Comparison of ENCODE assay signal across 18 cellular contexts in the genomic region with DNA sequence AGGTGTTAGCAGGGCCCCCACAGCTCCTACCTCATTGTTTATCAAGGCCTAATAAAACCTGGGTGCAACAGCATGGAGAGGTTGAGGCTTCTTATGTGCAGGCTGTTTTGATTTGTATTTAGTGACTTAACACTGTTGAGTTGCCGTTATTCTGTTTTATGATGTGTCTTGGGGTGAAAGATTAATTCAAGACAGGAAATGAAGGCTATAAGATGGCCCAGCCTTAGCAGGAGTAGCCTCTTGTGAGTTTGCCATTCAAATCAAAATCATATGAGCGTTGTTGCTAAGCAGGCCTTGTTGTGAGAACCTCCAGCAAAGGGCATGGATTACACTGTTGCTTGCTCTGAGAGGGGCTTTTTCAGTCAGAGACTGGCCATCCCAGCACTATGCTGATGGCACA. TPM values are rescaled to one million over a fixed set of nuclear protein-coding genes. Genes with fewer than 3 reads are reported as not detected.
DNase-seq lines count a peak whose midpoint lies in the region; ATAC-seq, FAIRE-seq and TF ChIP-seq lines count a peak whose summit lies in the region.
"Had no signal": no experiment of that assay in that cellular context is flagged by ENCODE, and none has a peak within 500 bp of the region (broad histone marks: within the 10 kb centered on the region; RNA-seq: fewer than 3 reads in every experiment).

No MANE protein-coding gene starts in this region.

- CTCF ChIA-PET in activated CD4-positive, alpha-beta T cell treated with anti-CD3 and anti-CD28 coated beads, Interleukin-2, amount 10 ng/mL, durations not matched to agents 7 days and 5 days (lab: Charles Lee), result interaction anchor here (0.8 to 7.7 kb wide), 7 partner anchors 8 to 58 kb away, joined by 3 to 48 read pairs (median 10); no protein-coding TSS in a partner anchor
- CTCF ChIA-PET in OCI-LY7 (lab: Charles Lee; ENCODE audit: unreplicated experiment), result interaction anchor here (0.6 kb wide), 1 partner anchor 83 kb away, joined by 3 read pairs; no protein-coding TSS in a partner anchor

- POLR2A ChIA-PET in activated CD4-positive, alpha-beta T cell treated with anti-CD3 and anti-CD28 coated beads, Interleukin-2, amount 10 ng/mL, durations not matched to agents 7 days and 5 days (lab: Charles Lee), result interaction anchor here (0.6 kb wide), 1 partner anchor 84 kb away, joined by 3 read pairs; no protein-coding TSS in a partner anchor
- POLR2A ChIA-PET in OCI-LY7 (lab: Charles Lee), result no interaction called here

- TF ChIP-seq CTCF in left lung (IDR thresholded peaks at IDR 0.05) (no peak), transverse colon (IDR thresholded peaks at IDR 0.05) (no peak), OCI-LY7 (conservative IDR thresholded peaks at IDR 0.05; ENCODE audit: low read length) (no peak), D721Med (IDR thresholded peaks at IDR 0.05; ENCODE audit: insufficient read depth, missing control alignments) (no peak), GM13977 (IDR thresholded peaks at IDR 0.05; ENCODE audit: extremely low read depth, insufficient read depth, missing control alignments) (no peak)

- no peak for ATAC-seq in activated T-helper 17 cell treated with anti-CD3 and anti-CD28 coated beads, Interleukin-2, amount 50 U/mL, for 72 hours (replicated peaks)
- no peak for ATAC-seq in left lung
- ATAC-seq: A549; CD8-positive, alpha-beta T cell; SK-N-SH treated with all-trans-retinoic acid at 6 μM for 48 hours had no signal

- no peak overlapping the region for H2AFZ ChIP-seq in OCI-LY7 (ENCODE audit: low read length)

- H3K9me2 ChIP-seq in OCI-LY7 (ENCODE audit: insufficient read depth, low read length), result no peaks in the 10 kb centered on the region

- H3K36me3 ChIP-seq in left lung, result no peaks in the 10 kb centered on the region
- H3K36me3 ChIP-seq in transverse colon, result no peaks in the 10 kb centered on the region
- H3K36me3 ChIP-seq in OCI-LY7 (ENCODE audit: insufficient read depth, low read length), result no peaks in the 10 kb centered on the region

- no TSS peak for BruUV-seq in OCI-LY7 (replicated peaks; lab: Mats Ljungman, UMichigan)

- no peak for TF ChIP-seq POLR2A in transverse colon (IDR thresholded peaks at IDR 0.05)

- H3K9me3 ChIP-seq in left lung, result no peaks in the 10 kb centered on the region
- no peaks in the 10 kb centered on the region for H3K9me3 ChIP-seq in transverse colon
- H3K9me3 ChIP-seq in OCI-LY7 (ENCODE audit: low read length), result no peaks in the 10 kb centered on the region
- H3K9me3 ChIP-seq: A549 had no signal

- 59% methylated on average over 2 of the region's 2 CpGs; no CpG with 5 or more reads in 1 of the 2 donors for WGBS in transverse colon (ENCODE audit: low coverage in 1 of 2), 2 donors

- H3K79me2 ChIP-seq in OCI-LY7 (ENCODE audit: insufficient read depth, low read depth, low read length), result no peaks in the 10 kb centered on the region

- no peaks in the 10 kb centered on the region for H3K27me3 Mint-ChIP-seq in activated CD4-positive, alpha-beta T cell treated with anti-CD3 and anti-CD28 coated beads, Interleukin-2, amount 10 ng/mL, durations not matched to agents 7 days and 5 days
- H3K27me3 Mint-ChIP-seq in activated T-helper 17 cell treated with anti-CD3 and anti-CD28 coated beads, Interleukin-2, amount 50 U/mL, for 72 hours, result no peaks in the 10 kb centered on the region
- H3K27me3 Mint-ChIP-seq: activated naive CD4-positive, alpha-beta T cell treated with anti-CD3 and anti-CD28 coated beads, Interleukin-2, amount 10 ng/mL, durations not matched to agents 7 days and 5 days had no signal

- peaks cover 30% of the 10 kb centered on the region for H3K36me3 Mint-ChIP-seq in activated CD4-positive, alpha-beta T cell treated with anti-CD3 and anti-CD28 coated beads, Interleukin-2, amount 10 ng/mL, durations not matched to agents 7 days and 5 days (ENCODE audit: low read depth)
- H3K36me3 Mint-ChIP-seq in activated T-helper 17 cell treated with anti-CD3 and anti-CD28 coated beads, Interleukin-2, amount 50 U/mL, for 72 hours (ENCODE audit: low read depth), result peaks cover 20% of the 10 kb centered on the region
- H3K36me3 Mint-ChIP-seq: CD8-positive, alpha-beta T cell had no signal

- no peak for FAIRE-seq in D721Med (lab: Jason Lieb, UNC)
- FAIRE-seq: A549, endometrium, HTR-8/SVneo had no signal

- intact Hi-C loops in left lung (cut with DNase I) (no loop called here), transverse colon (cut with DNase I; ENCODE audit: low total_unique reads) (no loop called here), OCI-LY7 (cut with micrococcal nuclease; ENCODE audit: unreplicated experiment) (no loop called here)

- no peak overlapping the region for H3K4me3 ChIP-seq in left lung
- H3K4me3 ChIP-seq in transverse colon, result no peak overlapping the region
- H3K4me3 ChIP-seq in OCI-LY7 (ENCODE audit: low read depth, low read length, poor library complexity, severe bottlenecking), result no peak overlapping the region
- H3K4me3 ChIP-seq: A549 had no signal

- H3K4me3 Mint-ChIP-seq in activated CD4-positive, alpha-beta T cell treated with anti-CD3 and anti-CD28 coated beads, Interleukin-2, amount 10 ng/mL, durations not matched to agents 7 days and 5 days, result no peak overlapping the region
- peak overlapping the region; percentile 9 for H3K4me3 Mint-ChIP-seq in activated T-helper 17 cell treated with anti-CD3 and anti-CD28 coated beads, Interleukin-2, amount 50 U/mL, for 72 hours
- H3K4me3 Mint-ChIP-seq: activated naive CD4-positive, alpha-beta T cell treated with anti-CD3 and anti-CD28 coated beads, Interleukin-2, amount 10 ng/mL, durations not matched to agents 7 days and 5 days; CD8-positive, alpha-beta T cell had no signal

- H3K27me3 ChIP-seq in left lung, result no peaks in the 10 kb centered on the region
- H3K27me3 ChIP-seq in transverse colon, result no peaks in the 10 kb centered on the region

- in situ Hi-C loops in transverse colon (cut with MboI; ENCODE audit: low pct_ligation_motif_present in 1 of 4, low pct_unique_long_range_greater_than_20kb in 1 of 4, low sequenced_read_pairs in 3 of 4), result no loop called here
- in situ Hi-C loops in GM13977 (cut with MboI; ENCODE audit: low pct_unique_long_range_greater_than_20kb, low sequenced_read_pairs, unreplicated experiment), result no loop called here

- no peaks in the 10 kb centered on the region for H4K20me1 ChIP-seq in OCI-LY7 (ENCODE audit: insufficient read depth, low read length)

- H3K27ac ChIP-seq in left lung (peak overlapping the region; percentile 48 to 69), transverse colon (peak overlapping the region; percentile 82 to 89 (median 87)), OCI-LY7 (ENCODE audit: low read depth, low read length, poor library complexity, severe bottlenecking) (no peak overlapping the region)
- H3K27ac ChIP-seq: A549 had no signal

- peak overlapping the region; percentile 57 for H3K27ac Mint-ChIP-seq in activated CD4-positive, alpha-beta T cell treated with anti-CD3 and anti-CD28 coated beads, Interleukin-2, amount 10 ng/mL, durations not matched to agents 7 days and 5 days
- H3K27ac Mint-ChIP-seq in activated T-helper 17 cell treated with anti-CD3 and anti-CD28 coated beads, Interleukin-2, amount 50 U/mL, for 72 hours, result peak overlapping the region; percentile 83

- no peak for DNase-seq in activated CD4-positive, alpha-beta T cell treated with anti-CD3 and anti-CD28 coated beads, Interleukin-2, amount 10 ng/mL, durations not matched to agents 7 days and 5 days
- no peak for DNase-seq in activated CD4-positive, alpha-beta T cell treated with anti-CD3 and anti-CD28 coated beads, Interleukin-2, amount 50 U/mL, for 48 hours
- DNase-seq in left lung (no peak), transverse colon (no peak), OCI-LY7 (ENCODE audit: low spot score) (no peak), D721Med (ENCODE audit: insufficient read length, low spot score) (no peak), GM13977 (ENCODE audit: low spot score) (no peak)
- DNase-seq: activated naive CD4-positive, alpha-beta T cell treated with anti-CD3 and anti-CD28 coated beads, Interleukin-2, amount 10 ng/mL, durations not matched to agents 7 days and 5 days; caudate nucleus; CD8-positive, alpha-beta T cell; foreskin melanocyte; NCI-H2029; NCI-H526 had no signal

- peaks cover 72% of the 10 kb centered on the region for H3K4me1 Mint-ChIP-seq in activated CD4-positive, alpha-beta T cell treated with anti-CD3 and anti-CD28 coated beads, Interleukin-2, amount 10 ng/mL, durations not matched to agents 7 days and 5 days
- H3K4me1 Mint-ChIP-seq in activated T-helper 17 cell treated with anti-CD3 and anti-CD28 coated beads, Interleukin-2, amount 50 U/mL, for 72 hours, result peaks cover 48% of the 10 kb centered on the region

- TF ChIP-seq EP300 in transverse colon (IDR thresholded peaks at IDR 0.05; ENCODE audit: low read depth), result no peak

- peaks cover 8% of the 10 kb centered on the region for H3K9me3 Mint-ChIP-seq in activated CD4-positive, alpha-beta T cell treated with anti-CD3 and anti-CD28 coated beads, Interleukin-2, amount 10 ng/mL, durations not matched to agents 7 days and 5 days
- H3K9me3 Mint-ChIP-seq in activated T-helper 17 cell treated with anti-CD3 and anti-CD28 coated beads, Interleukin-2, amount 50 U/mL, for 72 hours, result peaks cover 4% of the 10 kb centered on the region
- H3K9me3 Mint-ChIP-seq: CD8-positive, alpha-beta T cell had no signal

- no peak overlapping the region for H3K4me2 ChIP-seq in OCI-LY7 (ENCODE audit: low read length)
- H3K4me2 ChIP-seq: A549 had no signal

- H3K4me1 ChIP-seq in left lung, result peaks cover 30 to 38% of the 10 kb centered on the region in 2 donors
- peaks cover 47 to 83% (median 77%) of the 10 kb centered on the region in 4 donors for H3K4me1 ChIP-seq in transverse colon
- H3K4me1 ChIP-seq in OCI-LY7 (ENCODE audit: insufficient read depth, low read length, poor library complexity, severe bottlenecking), result no peaks in the 10 kb centered on the region

RNA-seq across cellular contexts. Expression of a gene that starts 31.8 kb away (rescaled TPM):
- 10 to 100 TPM; 45.5 to 47.3 TPM for total RNA-seq in activated CD4-positive, alpha-beta T cell treated with anti-CD3 and anti-CD28 coated beads, Interleukin-2, amount 10 ng/mL, durations not matched to agents 7 days and 5 days
- total RNA-seq in activated T-helper 17 cell treated with anti-CD3 and anti-CD28 coated beads, Interleukin-2, amount 50 U/mL, for 72 hours, result 100 to 1,000 TPM; 127 to 253 TPM
- total RNA-seq in left lung (100 to 1,000 TPM; 242 to 293 TPM), transverse colon (100 to 1,000 TPM; 309 to 483 (median 316) TPM), OCI-LY7 (2022) (0.59 TPM in 1 of 2 replicates, not detected in the other)
- not detected in 2 replicates for total RNA-seq in OCI-LY7 (2014; rRNA removed; shearing (Covaris generic))

Comparison
In these comparisons a context has a peak if more than half of its experiments do, and no peak if none do; other contexts are left out.
1. RNA of a gene that starts 31.8 kb away (total RNA-seq): 309 to 483 TPM in transverse colon, 242 to 293 TPM in left lung, 127 to 253 TPM in activated T-helper 17 cell treated with anti-CD3 and anti-CD28 coated beads, Interleukin-2, amount 50 U/mL, for 72 hours and 45.5 to 47.3 TPM in activated CD4-positive, alpha-beta T cell treated with anti-CD3 and anti-CD28 coated beads, Interleukin-2, amount 10 ng/mL, durations not matched to agents 7 days and 5 days; 0.59 TPM in OCI-LY7; every median in the first group is over 10 times any median in the second.